ENCODE assay signal across 1 cellular context in genomic region chr11:68388595-68389198, GRCh38.
TF ChIP-seq lines count a peak whose summit lies in the region.

No MANE protein-coding gene starts in this region.

TF ChIP-seq in SK-N-SH treated with all-trans-retinoic acid at 6 μM for 48 hours, 23 proteins besides CTCF, POLR2A, EP300 and RAD21 (continued from another document):
- TF ChIP-seq ZNF70 (CRISPR knock-in tag; IDR thresholded peaks at IDR 0.05): no peak
- no peak for TF ChIP-seq ARNTL (CRISPR knock-in tag; IDR thresholded peaks at IDR 0.05; ENCODE audit: borderline replicate concordance, low read depth)
